In the genomic region with DNA sequence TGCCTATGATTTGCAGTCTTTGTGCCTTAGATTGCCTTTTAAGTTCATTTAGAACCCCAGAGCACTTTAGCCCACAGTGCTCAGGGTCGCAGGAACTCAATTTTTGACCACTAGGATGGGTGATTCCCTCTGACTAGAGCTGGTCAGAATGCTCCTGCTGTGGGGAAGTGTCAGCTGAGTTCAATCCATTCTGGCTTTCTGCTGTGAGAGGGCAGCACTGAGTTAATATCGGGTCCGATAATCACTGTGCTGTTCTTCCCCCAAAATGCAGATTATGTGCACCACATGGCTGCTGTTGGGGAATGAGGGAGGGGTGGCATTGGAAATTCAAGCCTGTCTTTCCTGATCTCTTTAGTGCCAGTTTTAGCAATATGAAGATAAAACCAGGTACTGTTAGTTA, we compare ENCODE assay signal across 26 cellular contexts.
DNase-seq lines count a peak whose midpoint lies in the region; ATAC-seq and TF ChIP-seq lines count a peak whose summit lies in the region.
"Had no signal": no experiment of that assay in that cellular context is flagged by ENCODE, and none has a peak within 500 bp of the region (broad histone marks: within the 10 kb centered on the region; RNA-seq: fewer than 3 reads in every experiment).

No MANE protein-coding gene starts in this region.

- no peak for DNase-seq in DND-41
- DNase-seq in H9: peak; percentile 42
- peak; percentile 20 for DNase-seq in iPS DF 6.9 (ENCODE audit: low read depth, low spot score)
- DNase-seq in NCI-H146 treated with DMSO at 0.1 percent for 48 hours (lab: John Stamatoyannopoulos, UW; ENCODE audit: unreplicated experiment): no peak
- DNase-seq in hippocampal formation (lab: John Stamatoyannopoulos, UW): no peak
- no peak for DNase-seq in prostate gland (ENCODE audit: low spot score)
- DNase-seq: activated CD4-positive, alpha-beta T cell treated with anti-CD3 and anti-CD28 coated beads, Interleukin-2, amount 10 ng/mL, durations not matched to agents 7 days and 5 days; activated naive CD4-positive, alpha-beta T cell treated with Interleukin-2 at 50 U/mL for 16 hours; activated T-cell treated with anti-CD3 and anti-CD28 coated beads, Interleukin-2, amount 50 U/mL, for 48 hours; body of pancreas; CD4-positive, alpha-beta T cell; dorsolateral prefrontal cortex; gastrocnemius medialis; islet precursor cell; left ventricle myocardium superior; MV-4-11; naive thymus-derived CD8-positive, alpha-beta T cell; NCI-H187; NCI-H524 treated with DMSO at 0.1 percent for 48 hours; occipital lobe; stimulated activated naive CD8-positive, alpha-beta T cell treated with anti-CD3 and anti-CD28 coated beads, Interleukin-15, Interleukin-2, amounts not matched to agents 100 U/mL and 50 U/mL, for 24 hours; testis had no signal

- H3K79me2 ChIP-seq in DND-41 (ENCODE audit: insufficient read depth, low read length) (no peaks in the 10 kb centered on the region), H9 (ENCODE audit: insufficient read depth, low read length) (no peaks in the 10 kb centered on the region), OCI-LY3 (ENCODE audit: low read length) (no peaks in the 10 kb centered on the region)

- no peak overlapping the region for H4K8ac ChIP-seq in H9 (replicated peaks; ENCODE audit: insufficient read length, low read depth, low read length)

- H4K20me1 ChIP-seq in DND-41 (ENCODE audit: insufficient read depth, low read length): no peaks in the 10 kb centered on the region
- no peaks in the 10 kb centered on the region for H4K20me1 ChIP-seq in H9 (ENCODE audit: control insufficient read depth, insufficient read depth, insufficient read length)
- H4K20me1 ChIP-seq in OCI-LY3 (ENCODE audit: insufficient read depth, low read length): no peaks in the 10 kb centered on the region

- H3K23ac ChIP-seq in H9 (ENCODE audit: insufficient read length, low read depth, low read length): no peak overlapping the region

- H3K4me3 Mint-ChIP-seq in H9: no peak overlapping the region
- no peak overlapping the region for H3K4me3 Mint-ChIP-seq in stimulated activated memory B cell treated with anti-CD40 and anti-IgM and Interleukin-4, amounts not matched to agents 10 μg/mL and 1 μg/mL and 100 μg/mL, for 72 hours
- H3K4me3 Mint-ChIP-seq: activated CD4-positive, alpha-beta T cell treated with anti-CD3 and anti-CD28 coated beads, Interleukin-2, amount 10 ng/mL, durations not matched to agents 7 days and 5 days; CD4-positive, alpha-beta T cell; naive thymus-derived CD8-positive, alpha-beta T cell; T-helper 2 cell treated with Interferon-gamma antibody and Interleukin-4, amounts not matched to agents 5 μg/mL and 100 μg/mL, for 36 hours had no signal

- no peaks in the 10 kb centered on the region for H3K36me3 ChIP-seq in DND-41 (ENCODE audit: insufficient read depth, low read length)
- H3K36me3 ChIP-seq in OCI-LY3 (replicated peaks; ENCODE audit: low read depth, low read length): no peaks in the 10 kb centered on the region
- no peaks in the 10 kb centered on the region for H3K36me3 ChIP-seq in iPS DF 6.9 (ENCODE audit: control insufficient read depth, insufficient read depth, low read length)
- H3K36me3 ChIP-seq in prostate gland: no peaks in the 10 kb centered on the region
- H3K36me3 ChIP-seq: gastrocnemius medialis, vagina had no signal

- H3K14ac ChIP-seq in H9 (ENCODE audit: insufficient read depth, low read length): no peak overlapping the region

- no peaks in the 10 kb centered on the region for H3K79me1 ChIP-seq in H9 (ENCODE audit: insufficient read depth, low read depth, low read length, poor library complexity, severe bottlenecking)

- H3K9ac ChIP-seq in DND-41 (ENCODE audit: low read depth, low read length): no peak overlapping the region
- no peak overlapping the region for H3K9ac ChIP-seq in H9 (ENCODE audit: extremely low read depth, insufficient read length, low read length)
- H3K9ac ChIP-seq in OCI-LY3 (ENCODE audit: low read length): no peak overlapping the region

- H3K4ac ChIP-seq in H9 (ENCODE audit: low read depth, low read length): no peak overlapping the region

- H3K4me1 Mint-ChIP-seq in H9: no peaks in the 10 kb centered on the region
- H3K4me1 Mint-ChIP-seq in stimulated activated memory B cell treated with anti-CD40 and anti-IgM and Interleukin-4, amounts not matched to agents 10 μg/mL and 1 μg/mL and 100 μg/mL, for 72 hours: no peaks in the 10 kb centered on the region
- H3K4me1 Mint-ChIP-seq: activated CD4-positive, alpha-beta T cell treated with anti-CD3 and anti-CD28 coated beads, Interleukin-2, amount 10 ng/mL, durations not matched to agents 7 days and 5 days; naive thymus-derived CD8-positive, alpha-beta T cell had no signal

- H4K5ac ChIP-seq in H9 (ENCODE audit: insufficient read length, low read depth, low read length): no peak overlapping the region

- no peaks in the 10 kb centered on the region for H3K4me1 ChIP-seq in DND-41 (ENCODE audit: insufficient read depth, low read length)
- no peaks in the 10 kb centered on the region; the same call in 1 of the 2 replicates for H3K4me1 ChIP-seq in H9 (ENCODE audit: insufficient read depth, low read length)
- H3K4me1 ChIP-seq in OCI-LY3 (ENCODE audit: low read length): no peaks in the 10 kb centered on the region
- no peaks in the 10 kb centered on the region for H3K4me1 ChIP-seq in iPS DF 6.9 (ENCODE audit: control insufficient read depth, insufficient read depth, low read length)
- no peaks in the 10 kb centered on the region for H3K4me1 ChIP-seq in prostate gland (replicated peaks)
- H3K4me1 ChIP-seq: body of pancreas, gastrocnemius medialis, testis, vagina had no signal

- no peak overlapping the region for H3T11ph ChIP-seq in H9 (ENCODE audit: low read length)

- H2BK20ac ChIP-seq in H9 (ENCODE audit: low read depth, low read length, poor library complexity, severe bottlenecking): no peak overlapping the region

- no peak overlapping the region for H2AK5ac ChIP-seq in H9 (ENCODE audit: insufficient read length, low read length)

- WGBS in H9 (ENCODE audit: extremely low coverage, insufficient read length, low lambda C conversion rate): no CpG with 5 or more reads among the region's 3 CpGs
- WGBS in iPS DF 6.9 (ENCODE audit: insufficient coverage, insufficient read length): no CpG with 5 or more reads among the region's 3 CpGs
- WGBS in prostate gland: 84% methylated on average over 3 of the region's 3 CpGs

- H3K56ac ChIP-seq in H9 (ENCODE audit: insufficient read length, low read depth, low read length): no peak overlapping the region

- H3K4me2 ChIP-seq in DND-41 (ENCODE audit: insufficient read depth, low read length) (no peak overlapping the region), H9 (ENCODE audit: insufficient read depth, insufficient read length, low read length) (no peak overlapping the region), OCI-LY3 (ENCODE audit: low read length) (no peak overlapping the region)

- no peak overlapping the region for H2BK12ac ChIP-seq in H9 (ENCODE audit: insufficient read length, low read depth, low read length)

- ATAC-seq in DND-41 (ENCODE audit: insufficient read depth, low read depth): no peak
- ATAC-seq in stimulated activated memory B cell treated with anti-CD40 and anti-IgM and Interleukin-4, amounts not matched to agents 10 μg/mL and 1 μg/mL and 100 μg/mL, for 72 hours: no peak
- ATAC-seq: body of pancreas; gastrocnemius medialis; left ventricle myocardium superior; naive thymus-derived CD8-positive, alpha-beta T cell; stimulated activated naive CD8-positive, alpha-beta T cell treated with anti-CD3 and anti-CD28 coated beads, Interleukin-15, Interleukin-2, amounts not matched to agents 100 U/mL and 50 U/mL, for 24 hours had no signal

- H2AFZ ChIP-seq in DND-41 (ENCODE audit: low read depth, low read length) (no peak overlapping the region), H9 (ENCODE audit: low read length) (no peak overlapping the region), OCI-LY3 (ENCODE audit: low read depth, low read length) (0 out of 2 replicates have a peak overlapping the region, but pooled peaks have one; percentile 21)

- no peaks in the 10 kb centered on the region for H3K23me2 ChIP-seq in H9 (ENCODE audit: insufficient read length, low read depth, low read length, poor library complexity, severe bottlenecking)

- H3K27me3 Mint-ChIP-seq in H9 (ENCODE audit: low read depth): no peaks in the 10 kb centered on the region
- H3K27me3 Mint-ChIP-seq in stimulated activated memory B cell treated with anti-CD40 and anti-IgM and Interleukin-4, amounts not matched to agents 10 μg/mL and 1 μg/mL and 100 μg/mL, for 72 hours: no peaks in the 10 kb centered on the region
- H3K27me3 Mint-ChIP-seq: activated CD4-positive, alpha-beta T cell treated with anti-CD3 and anti-CD28 coated beads, Interleukin-2, amount 10 ng/mL, durations not matched to agents 7 days and 5 days; CD4-positive, alpha-beta T cell; naive thymus-derived CD8-positive, alpha-beta T cell had no signal

- H3K9me3 ChIP-seq in DND-41 (ENCODE audit: insufficient read depth, low read length, severe bottlenecking): peaks cover 3% of the 10 kb centered on the region
- H3K9me3 ChIP-seq in H9 (ENCODE audit: control insufficient read depth, low read depth, low read length): no peaks in the 10 kb centered on the region
- no peaks in the 10 kb centered on the region for H3K9me3 ChIP-seq in OCI-LY3 (ENCODE audit: insufficient read depth, low read length)
- H3K9me3 ChIP-seq in iPS DF 6.9 (ENCODE audit: control insufficient read depth, insufficient read depth, low read length): no peaks in the 10 kb centered on the region
- no peaks in the 10 kb centered on the region for H3K9me3 ChIP-seq in prostate gland
- H3K9me3 ChIP-seq: body of pancreas, gastrocnemius medialis, testis, vagina had no signal

- H3K27ac ChIP-seq in DND-41 (ENCODE audit: low read length): no peak overlapping the region
- H3K27ac ChIP-seq in H9 (ENCODE audit: insufficient read length, low read depth, low read length): no peak overlapping the region
- H3K27ac ChIP-seq in OCI-LY3 (ENCODE audit: low read length): no peak overlapping the region
- H3K27ac ChIP-seq in iPS DF 6.9 (ENCODE audit: low read length): no peak overlapping the region
- no peak overlapping the region for H3K27ac ChIP-seq in prostate gland
- H3K27ac ChIP-seq: body of pancreas, dorsolateral prefrontal cortex, gastrocnemius medialis, testis, vagina had no signal

- H2BK5ac ChIP-seq in H9 (ENCODE audit: insufficient read length, low read length): no peak overlapping the region

- H4K91ac ChIP-seq in H9 (ENCODE audit: insufficient read length, low read depth, low read length): no peak overlapping the region

- H3K9me3 Mint-ChIP-seq in H9: peaks cover 6 to 8% of the 10 kb centered on the region in 2 experiments; a peak in 4 of 5 replicates
- peaks cover 11% of the 10 kb centered on the region for H3K9me3 Mint-ChIP-seq in stimulated activated memory B cell treated with anti-CD40 and anti-IgM and Interleukin-4, amounts not matched to agents 10 μg/mL and 1 μg/mL and 100 μg/mL, for 72 hours

- no peak overlapping the region for H3K18ac ChIP-seq in H9 (ENCODE audit: insufficient read length, low read depth, low read length)

- H2BK120ac ChIP-seq in H9 (ENCODE audit: low read depth, low read length, poor library complexity, severe bottlenecking): no peak overlapping the region

- TF ChIP-seq CTCF in DND-41 (IDR thresholded peaks at IDR 0.05; ENCODE audit: borderline replicate concordance, extremely low read depth, low read length, poor library complexity, severe bottlenecking) (peak; percentile 20), H9 (conservative IDR thresholded peaks at IDR 0.05) (peak; percentile 56), OCI-LY3 (IDR thresholded peaks at IDR 0.05; ENCODE audit: low read depth, low read length) (0 out of 2 replicates have a peak, but pooled peaks have one; percentile 7), prostate gland (IDR thresholded peaks at IDR 0.05) (no peak)

- intact Hi-C loops in prostate gland (cut with DNase I): no loop called here

- no peak overlapping the region for H3K27ac Mint-ChIP-seq in H9
- H3K27ac Mint-ChIP-seq in stimulated activated memory B cell treated with anti-CD40 and anti-IgM and Interleukin-4, amounts not matched to agents 10 μg/mL and 1 μg/mL and 100 μg/mL, for 72 hours: no peak overlapping the region
- H3K27ac Mint-ChIP-seq: activated CD4-positive, alpha-beta T cell treated with anti-CD3 and anti-CD28 coated beads, Interleukin-2, amount 10 ng/mL, durations not matched to agents 7 days and 5 days; CD4-positive, alpha-beta T cell; naive thymus-derived CD8-positive, alpha-beta T cell; T-helper 2 cell treated with Interferon-gamma antibody and Interleukin-4, amounts not matched to agents 5 μg/mL and 100 μg/mL, for 36 hours had no signal

- no peak overlapping the region for H2BK15ac ChIP-seq in H9 (ENCODE audit: low read depth, low read length)

- peaks cover 0 to 22% (median 5%) of the 10 kb centered on the region in 3 experiments; a peak in 5 of 7 replicates for H3K36me3 Mint-ChIP-seq in H9 (ENCODE audit: insufficient read depth in 1 of 3, low read depth in 3 of 3)
- H3K36me3 Mint-ChIP-seq in stimulated activated memory B cell treated with anti-CD40 and anti-IgM and Interleukin-4, amounts not matched to agents 10 μg/mL and 1 μg/mL and 100 μg/mL, for 72 hours: no peaks in the 10 kb centered on the region
- H3K36me3 Mint-ChIP-seq: naive thymus-derived CD8-positive, alpha-beta T cell had no signal

- H3K27me3 ChIP-seq in DND-41 (ENCODE audit: insufficient read depth, low read length, poor library complexity) (no peaks in the 10 kb centered on the region), H9 (ENCODE audit: insufficient read depth, low read length) (no peaks in the 10 kb centered on the region), OCI-LY3 (ENCODE audit: low read depth, low read length) (no peaks in the 10 kb centered on the region), iPS DF 6.9 (ENCODE audit: control insufficient read depth, insufficient read depth, low read length) (no peaks in the 10 kb centered on the region), prostate gland (replicated peaks; ENCODE audit: insufficient read depth) (no peaks in the 10 kb centered on the region)
- H3K27me3 ChIP-seq: body of pancreas, dorsolateral prefrontal cortex, gastrocnemius medialis, testis, vagina had no signal

- H3K4me3 ChIP-seq in DND-41 (ENCODE audit: low read depth in 1 of 2, low read length in 2 of 2): no peak overlapping the region
- H3K4me3 ChIP-seq in OCI-LY3 (ENCODE audit: low read length): no peak overlapping the region
- H3K4me3 ChIP-seq in iPS DF 6.9 (ENCODE audit: low read length): no peak overlapping the region
- H3K4me3 ChIP-seq in prostate gland: no peak overlapping the region
- H3K4me3 ChIP-seq: body of pancreas, dorsolateral prefrontal cortex, gastrocnemius medialis, testis, vagina had no signal

- no peak for TF ChIP-seq POLR2A in prostate gland (IDR thresholded peaks at IDR 0.05)

Comparison
In these comparisons a context has a peak if more than half of its experiments do, and no peak if none do; other contexts are left out.
1. DNase-seq: peak in H9 (single experiment) and iPS DF 6.9 (single experiment); none in DND-41 (single experiment), NCI-H146 treated with DMSO at 0.1 percent for 48 hours (single experiment), hippocampal formation (0 of 2) and prostate gland (single experiment).
2. CTCF ChIP-seq: peak in DND-41 (single experiment), H9 (single experiment) and OCI-LY3 (single experiment); none in prostate gland (0 of 4).